Comparison of ENCODE assay signal across 8 cellular contexts in the genomic region with DNA sequence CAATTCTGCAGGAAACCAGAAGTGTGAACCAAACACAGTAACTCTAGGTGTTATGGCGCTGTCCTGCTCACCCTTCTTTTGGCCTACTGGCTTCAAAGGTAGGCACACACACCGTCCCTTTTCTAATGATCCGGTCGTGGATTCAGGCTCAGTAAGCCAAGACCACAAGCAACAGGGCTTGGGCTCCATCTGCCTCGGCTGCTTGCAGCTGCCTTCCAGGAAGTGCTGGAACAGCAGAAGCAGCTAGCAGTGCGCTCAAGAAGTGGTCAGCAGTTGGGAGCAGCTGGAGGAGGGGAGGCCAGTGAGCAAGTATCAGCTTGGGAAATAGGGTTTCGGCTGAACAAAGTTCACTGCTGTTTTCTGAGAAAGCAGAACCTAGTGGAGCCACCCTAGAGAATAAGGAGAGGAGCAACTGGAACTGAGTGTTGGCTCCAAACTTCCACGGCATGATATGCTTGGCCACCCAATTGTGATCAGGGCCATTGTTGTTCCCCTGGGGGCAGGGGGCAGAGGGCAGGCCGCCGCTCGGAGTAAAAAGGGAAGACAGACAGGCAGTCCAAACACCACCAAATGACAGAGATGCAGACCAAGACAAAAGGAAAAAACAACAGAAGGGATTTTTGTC.
DNase-seq lines count a peak whose midpoint lies in the region; ATAC-seq, FAIRE-seq and TF ChIP-seq lines count a peak whose summit lies in the region.

No MANE protein-coding gene starts in this region.

- H3K4me1 Mint-ChIP-seq in IgD-negative memory B cell = peaks cover 22 to 31% (median 22%) of the 10 kb centered on the region in 3 donors
- peaks cover 23% of the 10 kb centered on the region for H3K4me1 Mint-ChIP-seq in activated T-helper 17 cell treated with anti-CD3 and anti-CD28 coated beads, Interleukin-2, amount 50 U/mL, for 72 hours
- H3K4me1 Mint-ChIP-seq in stimulated activated naive CD8-positive, alpha-beta T cell treated with anti-CD3 and anti-CD28 coated beads, Interleukin-15, Interleukin-2, amounts not matched to agents 100 ng/mL and 50 ng/mL, for 24 hours (ENCODE audit: low read depth) = peaks cover 67% of the 10 kb centered on the region

- H3K9ac ChIP-seq in kidney (ENCODE audit: low read length in 2 of 2) = peak overlapping the region in 1 of 2 donors; percentile 51

- peaks cover 9% of the 10 kb centered on the region for H3K36me3 Mint-ChIP-seq in IgD-negative memory B cell
- H3K36me3 Mint-ChIP-seq in activated T-helper 17 cell treated with anti-CD3 and anti-CD28 coated beads, Interleukin-2, amount 50 U/mL, for 72 hours (ENCODE audit: low read depth) = no peaks in the 10 kb centered on the region
- no peaks in the 10 kb centered on the region for H3K36me3 Mint-ChIP-seq in stimulated activated naive CD8-positive, alpha-beta T cell treated with anti-CD3 and anti-CD28 coated beads, Interleukin-15, Interleukin-2, amounts not matched to agents 100 ng/mL and 50 ng/mL, for 24 hours (ENCODE audit: low read depth)

- H3K27me3 Mint-ChIP-seq in IgD-negative memory B cell = no peaks in the 10 kb centered on the region
- H3K27me3 Mint-ChIP-seq in activated T-helper 17 cell treated with anti-CD3 and anti-CD28 coated beads, Interleukin-2, amount 50 U/mL, for 72 hours = no peaks in the 10 kb centered on the region
- H3K27me3 Mint-ChIP-seq in stimulated activated naive CD8-positive, alpha-beta T cell treated with anti-CD3 and anti-CD28 coated beads, Interleukin-15, Interleukin-2, amounts not matched to agents 100 ng/mL and 50 ng/mL, for 24 hours = no peaks in the 10 kb centered on the region

- H3K9me3 ChIP-seq in kidney (ENCODE audit: control insufficient read depth in 1 of 2, low read length in 2 of 2) = no peaks in the 10 kb centered on the region

- H3K4me3 Mint-ChIP-seq in IgD-negative memory B cell = peak overlapping the region in 2 of 4 donors; percentile 82
- peak overlapping the region; percentile 68 for H3K4me3 Mint-ChIP-seq in activated T-helper 17 cell treated with anti-CD3 and anti-CD28 coated beads, Interleukin-2, amount 50 U/mL, for 72 hours
- peak overlapping the region; percentile 55 for H3K4me3 Mint-ChIP-seq in stimulated activated naive CD8-positive, alpha-beta T cell treated with anti-CD3 and anti-CD28 coated beads, Interleukin-15, Interleukin-2, amounts not matched to agents 100 ng/mL and 50 ng/mL, for 24 hours

- DNase-seq in ELF-1 (ENCODE audit: low read depth, low spot score) = peak; percentile 51
- DNase-seq in kidney = peak; percentile 90
- no peak for DNase-seq in HTR-8/SVneo (ENCODE audit: insufficient read length, low spot score)
- no peak for DNase-seq in G401 (ENCODE audit: low spot score)

- in situ Hi-C loops in G401 (cut with HindIII; ENCODE audit: low sequenced_read_pairs) = loop anchor here (25.0 kb wide), 1 partner anchor 132 kb away; no protein-coding TSS in a partner anchor

- ATAC-seq in activated T-helper 17 cell treated with anti-CD3 and anti-CD28 coated beads, Interleukin-2, amount 50 U/mL, for 72 hours (replicated peaks) = peak; percentile 47
- no peak for ATAC-seq in GM19467 (IDR thresholded peaks at IDR 0.05; ENCODE audit: unreplicated experiment)

- no peaks in the 10 kb centered on the region for H3K9me3 Mint-ChIP-seq in IgD-negative memory B cell
- no peaks in the 10 kb centered on the region for H3K9me3 Mint-ChIP-seq in activated T-helper 17 cell treated with anti-CD3 and anti-CD28 coated beads, Interleukin-2, amount 50 U/mL, for 72 hours
- H3K9me3 Mint-ChIP-seq in stimulated activated naive CD8-positive, alpha-beta T cell treated with anti-CD3 and anti-CD28 coated beads, Interleukin-15, Interleukin-2, amounts not matched to agents 100 ng/mL and 50 ng/mL, for 24 hours = no peaks in the 10 kb centered on the region

- no peak overlapping the region for H3K4me3 ChIP-seq in kidney (ENCODE audit: low read length in 2 of 2)

- H3K27ac Mint-ChIP-seq in IgD-negative memory B cell = peak overlapping the region; percentile 25 to 55 (median 54)
- peak overlapping the region; percentile 79 for H3K27ac Mint-ChIP-seq in activated T-helper 17 cell treated with anti-CD3 and anti-CD28 coated beads, Interleukin-2, amount 50 U/mL, for 72 hours
- peak overlapping the region; percentile 82 for H3K27ac Mint-ChIP-seq in stimulated activated naive CD8-positive, alpha-beta T cell treated with anti-CD3 and anti-CD28 coated beads, Interleukin-15, Interleukin-2, amounts not matched to agents 100 ng/mL and 50 ng/mL, for 24 hours

- H3K36me3 ChIP-seq in kidney (ENCODE audit: control insufficient read depth in 1 of 2, insufficient read depth in 2 of 2, low read length in 2 of 2) = no peaks in the 10 kb centered on the region

- peaks cover 19 to 47% of the 10 kb centered on the region in 2 donors for H3K4me1 ChIP-seq in kidney (ENCODE audit: control insufficient read depth in 1 of 2, insufficient read depth in 1 of 2, low read depth in 1 of 2, low read length in 2 of 2)

- H3K27ac ChIP-seq in kidney (ENCODE audit: low read depth in 2 of 2, low read length in 2 of 2) = peak overlapping the region; percentile 42 to 84

- intact Hi-C loops in kidney (cut with DNase I) = no loop called here

- FAIRE-seq in kidney (lab: Jason Lieb, UNC) = no peak
- FAIRE-seq in HTR-8/SVneo (lab: Jason Lieb, UNC) = no peak

- TF ChIP-seq CTCF in kidney (IDR thresholded peaks at IDR 0.05; ENCODE audit: borderline replicate concordance, extremely low read depth, insufficient read depth) = no peak

Comparison
In these comparisons a context has a peak if more than half of its experiments do, and no peak if none do; other contexts are left out.
1. DNase-seq: peak in ELF-1 (single experiment) and kidney (single experiment); none in HTR-8/SVneo (single experiment) and G401 (single experiment).
2. Peak in every context shown above with its lines, with median percentiles within 50 percentile points of each other: H3K27ac Mint-ChIP-seq.